ENCODE assay signal across 9 cellular contexts in genomic region chr13:23160241-23161175, GRCh38. TPM values are rescaled to one million over a fixed set of nuclear protein-coding genes. Genes with fewer than 3 reads are reported as not detected.
DNase-seq lines count a peak whose midpoint lies in the region; ATAC-seq and TF ChIP-seq lines count a peak whose summit lies in the region.
"Had no signal": no experiment of that assay in that cellular context is flagged by ENCODE, and none has a peak within 500 bp of the region (broad histone marks: within the 10 kb centered on the region; RNA-seq: fewer than 3 reads in every experiment).

No MANE protein-coding gene starts in this region.

- WGBS in gastroesophageal sphincter (ENCODE audit: low coverage in 1 of 2), 2 donors: 13 to 26% methylated on average over 13 to 19 of the region's 59 CpGs
- WGBS in psoas muscle, 3 donors: 9 to 16% (median 13%) methylated on average over 31 to 59 of the region's 59 CpGs

- peaks cover 38% of the 10 kb centered on the region for H3K27me3 ChIP-seq in gastroesophageal sphincter
- H3K27me3 ChIP-seq in psoas muscle (ENCODE audit: insufficient read depth in 3 of 3, low read length in 2 of 3): no peaks in the 10 kb centered on the region
- no peaks in the 10 kb centered on the region for H3K27me3 ChIP-seq in Karpas-422 (ENCODE audit: low read length)
- H3K27me3 ChIP-seq in effector memory CD4-positive, alpha-beta T cell (replicated peaks; ENCODE audit: control insufficient read depth, insufficient read depth, low read length, poor library complexity, severe bottlenecking): peaks cover 7% of the 10 kb centered on the region

- no peak for TF ChIP-seq EP300 in gastroesophageal sphincter (IDR thresholded peaks at IDR 0.05)

- no peaks in the 10 kb centered on the region for H3K36me3 ChIP-seq in gastroesophageal sphincter
- no peaks in the 10 kb centered on the region for H3K36me3 ChIP-seq in psoas muscle (ENCODE audit: insufficient read depth in 1 of 2, low read depth in 1 of 2)
- H3K36me3 ChIP-seq in Karpas-422 (ENCODE audit: insufficient read depth, low read length): no peaks in the 10 kb centered on the region
- no peaks in the 10 kb centered on the region for H3K36me3 ChIP-seq in effector memory CD4-positive, alpha-beta T cell (ENCODE audit: control insufficient read depth, insufficient read depth, low read length)

- intact Hi-C loops in psoas muscle (cut with DNase I): no loop called here

- H3K27ac ChIP-seq in gastroesophageal sphincter: peak overlapping the region in 2 of 4 donors; percentile 16 to 52
- H3K27ac ChIP-seq in psoas muscle: no peak overlapping the region
- H3K27ac ChIP-seq in Karpas-422 (ENCODE audit: low read length): no peak overlapping the region
- no peak overlapping the region for H3K27ac ChIP-seq in effector memory CD4-positive, alpha-beta T cell (ENCODE audit: insufficient read depth, low read length, poor library complexity, severe bottlenecking)

- H3K9me3 ChIP-seq in gastroesophageal sphincter: no peaks in the 10 kb centered on the region
- no peaks in the 10 kb centered on the region for H3K9me3 ChIP-seq in psoas muscle
- no peaks in the 10 kb centered on the region for H3K9me3 ChIP-seq in Karpas-422 (ENCODE audit: low read length)
- no peaks in the 10 kb centered on the region for H3K9me3 ChIP-seq in effector memory CD4-positive, alpha-beta T cell (ENCODE audit: control insufficient read depth, low read length)

- in situ Hi-C loops in Caki2 (cut with HindIII; ENCODE audit: low pct_unique_long_range_greater_than_20kb, low sequenced_read_pairs): no loop called here

- no peaks in the 10 kb centered on the region for H4K20me1 ChIP-seq in Karpas-422 (ENCODE audit: insufficient read depth, low read depth, low read length)

- ATAC-seq in gastroesophageal sphincter: peak; percentile 48
- ATAC-seq in psoas muscle: peak; percentile 49 to 72 (median 61)

- H3K9me2 ChIP-seq in Karpas-422 (replicated peaks; ENCODE audit: insufficient read depth, low read length): no peaks in the 10 kb centered on the region

- H3K9ac ChIP-seq in Karpas-422 (ENCODE audit: low read length): no peak overlapping the region

- H3K4me2 ChIP-seq in Karpas-422 (ENCODE audit: low read depth, low read length, poor library complexity, severe bottlenecking): no peak overlapping the region

- no peak overlapping the region for H2AFZ ChIP-seq in Karpas-422 (ENCODE audit: low read length)

- peak in 1 of 4 experiments; percentile 8 for TF ChIP-seq CTCF in gastroesophageal sphincter (IDR thresholded peaks at IDR 0.05)
- no peak for TF ChIP-seq CTCF in psoas muscle (IDR thresholded peaks at IDR 0.05)

- H3K4me1 ChIP-seq in gastroesophageal sphincter (peaks cover 0 to 18% (median 0%) of the 10 kb centered on the region in 3 donors), psoas muscle (peaks cover 5% of the 10 kb centered on the region), Karpas-422 (ENCODE audit: low read length) (no peaks in the 10 kb centered on the region)
- no peaks in the 10 kb centered on the region for H3K4me1 ChIP-seq in effector memory CD4-positive, alpha-beta T cell (ENCODE audit: control insufficient read depth, insufficient read depth, low read length, poor library complexity, severe bottlenecking)

- H3K4me3 ChIP-seq in gastroesophageal sphincter (peak overlapping the region in 1 of 2 donors; percentile 52), psoas muscle (peak overlapping the region; percentile 68), Karpas-422 (ENCODE audit: low read length) (no peak overlapping the region)
- H3K4me3 ChIP-seq in effector memory CD4-positive, alpha-beta T cell (ENCODE audit: insufficient read depth, low read depth, low read length, poor library complexity, severe bottlenecking): no peak overlapping the region

- TF ChIP-seq POLR2A in gastroesophageal sphincter (IDR thresholded peaks at IDR 0.05): no peak

- peak; percentile 18 for DNase-seq in Caki2 (ENCODE audit: low read depth)
- DNase-seq in NOMO-1 treated with DMSO at 0.1 percent for 48 hours (lab: John Stamatoyannopoulos, UW; ENCODE audit: unreplicated experiment): peak; percentile 22
- peak in 1 of 2 donors; percentile 23 for DNase-seq in psoas muscle
- DNase-seq in A172 (ENCODE audit: low spot score): no peak
- no peak for DNase-seq in NCI-H146 treated with DMSO at 0.1 percent for 48 hours (lab: John Stamatoyannopoulos, UW; ENCODE audit: unreplicated experiment)
- no peak for DNase-seq in Karpas-422
- DNase-seq in effector memory CD4-positive, alpha-beta T cell: no peak
- DNase-seq: NCI-H1105 had no signal

- no peaks in the 10 kb centered on the region for H3K79me2 ChIP-seq in Karpas-422 (ENCODE audit: low read length)

RNA-seq across cellular contexts. Expression of gene SGCG, which starts 20.3 kb away (rescaled TPM):
- total RNA-seq in Caki2 (2014; rRNA removed; shearing (Covaris generic); ENCODE audit: low replicate concordance): not detected in 2 replicates
- total RNA-seq in gastroesophageal sphincter (1 to 10 TPM in 3 of 4 donors, not detected in 1; 1.3 to 1.6 (median 1.4) TPM), psoas muscle (10 to 100 TPM; 28.7 to 77.6 (median 45.0) TPM)
- 10 to 100 TPM in 2 of 3 donors, 1 to 10 TPM in 1; 1.4 to 39.9 (median 19.4) TPM for polyA plus RNA-seq in psoas muscle
- not detected in 2 replicates for total RNA-seq in A172 (2014; rRNA removed; shearing (Covaris generic))
- not detected in 2 replicates for total RNA-seq in Karpas-422 (2014; rRNA removed; shearing (Covaris generic); ENCODE audit: low replicate concordance)

Comparison
In these comparisons a context has a peak if more than half of its experiments do, and no peak if none do; other contexts are left out.
1. DNase-seq: peak in Caki2 (single experiment) and NOMO-1 treated with DMSO at 0.1 percent for 48 hours (single experiment); none in A172 (single experiment), NCI-H146 treated with DMSO at 0.1 percent for 48 hours (single experiment), Karpas-422 (single experiment) and effector memory CD4-positive, alpha-beta T cell (0 of 3).
2. RNA of gene SGCG, which starts 20.3 kb away (total RNA-seq): 28.7 to 77.6 TPM in psoas muscle; 1.3 to 1.6 TPM in gastroesophageal sphincter, not detected in Caki2, not detected in A172 and not detected in Karpas-422; every median in the first group is over 10 times any median in the second.